ENCODE assay signal across 1 cellular context in the genomic region with DNA sequence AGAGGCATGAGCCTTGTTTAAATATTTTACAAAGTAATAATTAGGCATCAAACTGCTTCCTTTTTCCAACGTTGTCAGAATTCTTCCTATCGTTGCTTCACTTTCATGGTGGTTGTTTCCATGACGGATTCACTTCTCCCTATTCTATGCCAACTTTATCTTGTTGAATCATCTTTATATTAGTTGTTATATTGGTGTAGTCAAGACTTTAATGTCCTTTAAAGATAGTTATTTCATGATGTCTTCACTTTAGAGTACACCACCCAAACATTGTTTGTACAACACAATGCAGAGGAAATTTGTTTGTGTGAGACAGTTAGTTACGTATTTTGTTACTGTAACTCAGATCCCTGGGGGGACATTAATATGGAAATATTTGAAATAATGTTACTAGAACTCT.
TF ChIP-seq lines count a peak whose summit lies in the region.

No MANE protein-coding gene starts in this region.

TF ChIP-seq in HepG2, 621 proteins besides CTCF, POLR2A, EP300 and RAD21 (continued from another document):
- TF ChIP-seq, protein P1, sequence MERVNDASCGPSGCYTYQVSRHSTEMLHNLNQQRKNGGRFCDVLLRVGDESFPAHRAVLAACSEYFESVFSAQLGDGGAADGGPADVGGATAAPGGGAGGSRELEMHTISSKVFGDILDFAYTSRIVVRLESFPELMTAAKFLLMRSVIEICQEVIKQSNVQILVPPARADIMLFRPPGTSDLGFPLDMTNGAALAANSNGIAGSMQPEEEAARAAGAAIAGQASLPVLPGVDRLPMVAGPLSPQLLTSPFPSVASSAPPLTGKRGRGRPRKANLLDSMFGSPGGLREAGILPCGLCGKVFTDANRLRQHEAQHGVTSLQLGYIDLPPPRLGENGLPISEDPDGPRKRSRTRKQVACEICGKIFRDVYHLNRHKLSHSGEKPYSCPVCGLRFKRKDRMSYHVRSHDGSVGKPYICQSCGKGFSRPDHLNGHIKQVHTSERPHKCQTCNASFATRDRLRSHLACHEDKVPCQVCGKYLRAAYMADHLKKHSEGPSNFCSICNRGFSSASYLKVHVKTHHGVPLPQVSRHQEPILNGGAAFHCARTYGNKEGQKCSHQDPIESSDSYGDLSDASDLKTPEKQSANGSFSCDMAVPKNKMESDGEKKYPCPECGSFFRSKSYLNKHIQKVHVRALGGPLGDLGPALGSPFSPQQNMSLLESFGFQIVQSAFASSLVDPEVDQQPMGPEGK (CRISPR knock-in tag; IDR thresholded peaks at IDR 0.05), result no peak
- TF ChIP-seq SP4 (CRISPR knock-in tag; IDR thresholded peaks at IDR 0.05), result no peak
- TF ChIP-seq KDM3A (CRISPR knock-in tag; IDR thresholded peaks at IDR 0.05; ENCODE audit: low read depth), result no peak
- no peak for TF ChIP-seq POLR2G (IDR thresholded peaks at IDR 0.05; ENCODE audit: low read depth, low read length)
- TF ChIP-seq ATF7 (IDR thresholded peaks at IDR 0.05), result no peak
- TF ChIP-seq ATF7 (CRISPR knock-in tag; IDR thresholded peaks at IDR 0.05), result no peak
- TF ChIP-seq LCORL (IDR thresholded peaks at IDR 0.05), result no peak
- TF ChIP-seq LCORL (CRISPR knock-in tag; IDR thresholded peaks at IDR 0.05), result no peak
- TF ChIP-seq NFE2L1 (CRISPR knock-in tag; IDR thresholded peaks at IDR 0.05; ENCODE audit: borderline replicate concordance), result no peak
- TF ChIP-seq WIZ (CRISPR knock-in tag; IDR thresholded peaks at IDR 0.05), result no peak
- no peak for TF ChIP-seq CREM (IDR thresholded peaks at IDR 0.05)
- no peak for TF ChIP-seq CREM (CRISPR knock-in tag; IDR thresholded peaks at IDR 0.05)
- TF ChIP-seq ZNF143 (CRISPR knock-in tag; IDR thresholded peaks at IDR 0.05), result no peak
- TF ChIP-seq, protein P2, sequence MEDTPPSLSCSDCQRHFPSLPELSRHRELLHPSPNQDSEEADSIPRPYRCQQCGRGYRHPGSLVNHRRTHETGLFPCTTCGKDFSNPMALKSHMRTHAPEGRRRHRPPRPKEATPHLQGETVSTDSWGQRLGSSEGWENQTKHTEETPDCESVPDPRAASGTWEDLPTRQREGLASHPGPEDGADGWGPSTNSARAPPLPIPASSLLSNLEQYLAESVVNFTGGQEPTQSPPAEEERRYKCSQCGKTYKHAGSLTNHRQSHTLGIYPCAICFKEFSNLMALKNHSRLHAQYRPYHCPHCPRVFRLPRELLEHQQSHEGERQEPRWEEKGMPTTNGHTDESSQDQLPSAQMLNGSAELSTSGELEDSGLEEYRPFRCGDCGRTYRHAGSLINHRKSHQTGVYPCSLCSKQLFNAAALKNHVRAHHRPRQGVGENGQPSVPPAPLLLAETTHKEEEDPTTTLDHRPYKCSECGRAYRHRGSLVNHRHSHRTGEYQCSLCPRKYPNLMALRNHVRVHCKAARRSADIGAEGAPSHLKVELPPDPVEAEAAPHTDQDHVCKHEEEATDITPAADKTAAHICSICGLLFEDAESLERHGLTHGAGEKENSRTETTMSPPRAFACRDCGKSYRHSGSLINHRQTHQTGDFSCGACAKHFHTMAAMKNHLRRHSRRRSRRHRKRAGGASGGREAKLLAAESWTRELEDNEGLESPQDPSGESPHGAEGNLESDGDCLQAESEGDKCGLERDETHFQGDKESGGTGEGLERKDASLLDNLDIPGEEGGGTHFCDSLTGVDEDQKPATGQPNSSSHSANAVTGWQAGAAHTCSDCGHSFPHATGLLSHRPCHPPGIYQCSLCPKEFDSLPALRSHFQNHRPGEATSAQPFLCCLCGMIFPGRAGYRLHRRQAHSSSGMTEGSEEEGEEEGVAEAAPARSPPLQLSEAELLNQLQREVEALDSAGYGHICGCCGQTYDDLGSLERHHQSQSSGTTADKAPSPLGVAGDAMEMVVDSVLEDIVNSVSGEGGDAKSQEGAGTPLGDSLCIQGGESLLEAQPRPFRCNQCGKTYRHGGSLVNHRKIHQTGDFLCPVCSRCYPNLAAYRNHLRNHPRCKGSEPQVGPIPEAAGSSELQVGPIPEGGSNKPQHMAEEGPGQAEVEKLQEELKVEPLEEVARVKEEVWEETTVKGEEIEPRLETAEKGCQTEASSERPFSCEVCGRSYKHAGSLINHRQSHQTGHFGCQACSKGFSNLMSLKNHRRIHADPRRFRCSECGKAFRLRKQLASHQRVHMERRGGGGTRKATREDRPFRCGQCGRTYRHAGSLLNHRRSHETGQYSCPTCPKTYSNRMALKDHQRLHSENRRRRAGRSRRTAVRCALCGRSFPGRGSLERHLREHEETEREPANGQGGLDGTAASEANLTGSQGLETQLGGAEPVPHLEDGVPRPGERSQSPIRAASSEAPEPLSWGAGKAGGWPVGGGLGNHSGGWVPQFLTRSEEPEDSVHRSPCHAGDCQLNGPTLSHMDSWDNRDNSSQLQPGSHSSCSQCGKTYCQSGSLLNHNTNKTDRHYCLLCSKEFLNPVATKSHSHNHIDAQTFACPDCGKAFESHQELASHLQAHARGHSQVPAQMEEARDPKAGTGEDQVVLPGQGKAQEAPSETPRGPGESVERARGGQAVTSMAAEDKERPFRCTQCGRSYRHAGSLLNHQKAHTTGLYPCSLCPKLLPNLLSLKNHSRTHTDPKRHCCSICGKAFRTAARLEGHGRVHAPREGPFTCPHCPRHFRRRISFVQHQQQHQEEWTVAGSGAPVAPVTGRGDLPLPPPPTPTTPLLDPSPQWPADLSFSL (CRISPR knock-in tag; IDR thresholded peaks at IDR 0.05), result no peak
- TF ChIP-seq ZNF530 (CRISPR knock-in tag; IDR thresholded peaks at IDR 0.05; ENCODE audit: low read depth), result no peak
- TF ChIP-seq, protein P3, sequence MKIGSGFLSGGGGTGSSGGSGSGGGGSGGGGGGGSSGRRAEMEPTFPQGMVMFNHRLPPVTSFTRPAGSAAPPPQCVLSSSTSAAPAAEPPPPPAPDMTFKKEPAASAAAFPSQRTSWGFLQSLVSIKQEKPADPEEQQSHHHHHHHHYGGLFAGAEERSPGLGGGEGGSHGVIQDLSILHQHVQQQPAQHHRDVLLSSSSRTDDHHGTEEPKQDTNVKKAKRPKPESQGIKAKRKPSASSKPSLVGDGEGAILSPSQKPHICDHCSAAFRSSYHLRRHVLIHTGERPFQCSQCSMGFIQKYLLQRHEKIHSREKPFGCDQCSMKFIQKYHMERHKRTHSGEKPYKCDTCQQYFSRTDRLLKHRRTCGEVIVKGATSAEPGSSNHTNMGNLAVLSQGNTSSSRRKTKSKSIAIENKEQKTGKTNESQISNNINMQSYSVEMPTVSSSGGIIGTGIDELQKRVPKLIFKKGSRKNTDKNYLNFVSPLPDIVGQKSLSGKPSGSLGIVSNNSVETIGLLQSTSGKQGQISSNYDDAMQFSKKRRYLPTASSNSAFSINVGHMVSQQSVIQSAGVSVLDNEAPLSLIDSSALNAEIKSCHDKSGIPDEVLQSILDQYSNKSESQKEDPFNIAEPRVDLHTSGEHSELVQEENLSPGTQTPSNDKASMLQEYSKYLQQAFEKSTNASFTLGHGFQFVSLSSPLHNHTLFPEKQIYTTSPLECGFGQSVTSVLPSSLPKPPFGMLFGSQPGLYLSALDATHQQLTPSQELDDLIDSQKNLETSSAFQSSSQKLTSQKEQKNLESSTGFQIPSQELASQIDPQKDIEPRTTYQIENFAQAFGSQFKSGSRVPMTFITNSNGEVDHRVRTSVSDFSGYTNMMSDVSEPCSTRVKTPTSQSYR (CRISPR knock-in tag; IDR thresholded peaks at IDR 0.05; ENCODE audit: borderline replicate concordance), result no peak
- TF ChIP-seq FOXA1 (IDR thresholded peaks at IDR 0.05), result no peak
- no peak for TF ChIP-seq FOXA1 (CRISPR knock-in tag; IDR thresholded peaks at IDR 0.05)
- no peak for TF ChIP-seq NFYB (CRISPR knock-in tag; IDR thresholded peaks at IDR 0.05)
